ENCODE assay signal across 8 cellular contexts in the genomic region with DNA sequence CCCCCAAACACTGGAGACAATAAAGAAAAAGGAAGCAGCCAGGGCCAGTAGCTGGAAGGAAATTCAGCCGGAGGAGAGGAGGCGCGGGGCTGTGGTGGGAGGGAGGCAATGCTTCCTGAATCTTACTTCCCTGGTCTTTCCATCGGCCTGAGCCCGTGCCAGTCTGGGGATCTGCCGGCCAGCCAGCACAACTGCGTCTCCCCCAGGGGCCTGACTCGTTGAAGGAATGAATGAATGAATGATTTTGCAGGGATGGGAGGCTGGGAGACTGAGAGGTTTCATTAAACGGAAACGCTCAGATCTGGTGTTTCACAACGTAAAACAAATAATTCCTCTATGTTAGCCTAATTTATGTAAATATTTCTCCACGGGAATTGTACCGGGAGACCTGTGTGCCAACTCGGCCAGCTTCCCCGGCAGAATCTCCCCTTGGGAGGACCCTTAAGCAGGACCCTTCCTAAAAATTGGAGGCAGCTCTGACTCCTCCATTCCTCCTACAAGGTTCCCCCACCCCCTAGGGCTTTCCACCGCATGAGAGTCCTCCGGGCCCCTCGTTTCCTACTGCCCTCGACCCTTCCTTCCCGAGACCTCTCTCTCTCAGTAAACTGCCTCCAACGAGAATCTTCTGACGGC. TPM values are rescaled to one million over a fixed set of nuclear protein-coding genes. Genes with fewer than 3 reads are reported as not detected.
DNase-seq lines count a peak whose midpoint lies in the region; ATAC-seq and TF ChIP-seq lines count a peak whose summit lies in the region.

No MANE protein-coding gene starts in this region.

- H3K9me3 ChIP-seq in Karpas-422 (ENCODE audit: low read length) (no peaks in the 10 kb centered on the region), muscle layer of colon (ENCODE audit: low read length) (no peaks in the 10 kb centered on the region)

- no peaks in the 10 kb centered on the region for H3K79me2 ChIP-seq in Karpas-422 (ENCODE audit: low read length)

- H3K27me3 ChIP-seq in Karpas-422 (ENCODE audit: low read length) (no peaks in the 10 kb centered on the region), muscle layer of colon (ENCODE audit: control insufficient read depth in 1 of 2, insufficient read depth in 2 of 2, low read length in 2 of 2) (peaks cover 0 to 3% of the 10 kb centered on the region in 2 donors)

- no peak for DNase-seq in AG04449 (ENCODE audit: low read depth, low spot score)
- no peak for DNase-seq in Karpas-422
- no peak for DNase-seq in chondrocyte (ENCODE audit: low spot score)
- DNase-seq in NCI-H146 treated with DMSO at 0.1 percent for 48 hours (lab: John Stamatoyannopoulos, UW; ENCODE audit: unreplicated experiment) = no peak
- DNase-seq in mesenteric fat pad (ENCODE audit: low spot score) = no peak
- no peak for DNase-seq in HUDEP-2 (lab: John Stamatoyannopoulos, UW; ENCODE audit: unreplicated experiment in 76 of 76)

- H3K27ac Mint-ChIP-seq in chondrocyte (ENCODE audit: unreplicated experiment) = peak overlapping the region; percentile 69

- peaks cover 5% of the 10 kb centered on the region for H3K4me1 ChIP-seq in Karpas-422 (ENCODE audit: low read length)
- peaks cover 37% of the 10 kb centered on the region for H3K4me1 ChIP-seq in muscle layer of colon (ENCODE audit: insufficient read depth, low read length)

- no peak overlapping the region for H2AFZ ChIP-seq in Karpas-422 (ENCODE audit: low read length)

- no peak for ATAC-seq in GM21423 (IDR thresholded peaks at IDR 0.05; ENCODE audit: unreplicated experiment)

- POLR2A ChIA-PET in AG04449 (lab: Yijun Ruan, JAX) = no interaction called here

- H3K27ac ChIP-seq in Karpas-422 (ENCODE audit: low read length) (no peak overlapping the region), muscle layer of colon (ENCODE audit: low read depth, low read length) (peak overlapping the region; percentile 34)

- H3K27me3 Mint-ChIP-seq in chondrocyte (ENCODE audit: low read depth) = peaks cover 3% of the 10 kb centered on the region

- no peaks in the 10 kb centered on the region for H3K9me2 ChIP-seq in Karpas-422 (replicated peaks; ENCODE audit: insufficient read depth, low read length)

- TF ChIP-seq CTCF in AG04449 (IDR thresholded peaks at IDR 0.05; ENCODE audit: insufficient read depth, low read length, missing control alignments) (no peak), chondrocyte (IDR thresholded peaks at IDR 0.05) (no peak)

- H3K9ac ChIP-seq in Karpas-422 (ENCODE audit: low read length) (peak overlapping the region; percentile 56; the same call in 1 of the 2 replicates), muscle layer of colon (ENCODE audit: low read length) (no peak overlapping the region)

- H4K20me1 ChIP-seq in Karpas-422 (ENCODE audit: insufficient read depth, low read depth, low read length) = no peaks in the 10 kb centered on the region

- H3K9me3 Mint-ChIP-seq in chondrocyte (ENCODE audit: low read depth) = no peaks in the 10 kb centered on the region

- H3K36me3 ChIP-seq in Karpas-422 (ENCODE audit: insufficient read depth, low read length) = no peaks in the 10 kb centered on the region
- H3K36me3 ChIP-seq in muscle layer of colon (ENCODE audit: insufficient read depth, low read length) = no peaks in the 10 kb centered on the region

- peaks cover 43% of the 10 kb centered on the region for H3K4me1 Mint-ChIP-seq in chondrocyte (ENCODE audit: low read depth)

- peak overlapping the region; percentile 61 for H3K4me2 ChIP-seq in Karpas-422 (ENCODE audit: low read depth, low read length, poor library complexity, severe bottlenecking)

- no peaks in the 10 kb centered on the region for H3K36me3 Mint-ChIP-seq in chondrocyte (ENCODE audit: low read depth)

- peak overlapping the region; percentile 79 for H3K4me3 Mint-ChIP-seq in chondrocyte (ENCODE audit: unreplicated experiment)

- CTCF ChIA-PET in AG04449 (lab: Yijun Ruan, JAX) = interaction anchor here (1.1 to 5.3 kb wide), 6 partner anchors 9 to 69 kb away, joined by 3 to 35 read pairs (median 20); no protein-coding TSS in a partner anchor

- H3K4me3 ChIP-seq in AG04449 (ENCODE audit: low read depth, low read length) (peak overlapping the region; percentile 73), Karpas-422 (ENCODE audit: low read length) (peak overlapping the region; percentile 60; the same call in 1 of the 2 replicates), muscle layer of colon (ENCODE audit: low read depth in 1 of 2, low read length in 2 of 2) (peak overlapping the region; percentile 40 to 68)

RNA-seq across cellular contexts. Expression of a gene that starts 1.3 kb away (rescaled TPM):
- total RNA-seq in Karpas-422 (2014; rRNA removed; shearing (Covaris generic); ENCODE audit: low replicate concordance) = not detected in 2 replicates
- 28.9 to 43.6 TPM (median 29.5 TPM) in 3 replicates for total RNA-seq in chondrocyte
- total RNA-seq in mesenteric fat pad = 24.6 TPM

RNA-seq across cellular contexts. Expression of a gene that starts 42.0 kb away (rescaled TPM):
- 16.1 and 23.1 TPM in 2 replicates for total RNA-seq in Karpas-422 (2014; rRNA removed; shearing (Covaris generic); ENCODE audit: low replicate concordance)
- total RNA-seq in chondrocyte (27.6 to 33.0 TPM (median 28.4 TPM) in 3 replicates), mesenteric fat pad (25.3 TPM)

Comparison
In these comparisons a context has a peak if more than half of its experiments do, and no peak if none do; other contexts are left out.
1. RNA of a gene that starts 1.3 kb away (total RNA-seq): 28.9 to 43.6 TPM in chondrocyte and 24.6 TPM in mesenteric fat pad (single experiment); not detected in Karpas-422; every median in the first group is over 10 times any median in the second.
2. Peak in every context shown above with its lines, with median percentiles within 50 percentile points of each other: H3K4me3 ChIP-seq.